ENCODE assay signal across 8 cellular contexts in genomic region chr1:198936371-198937083, GRCh38.
DNase-seq lines count a peak whose midpoint lies in the region; ATAC-seq, FAIRE-seq and TF ChIP-seq lines count a peak whose summit lies in the region.

No MANE protein-coding gene starts in this region.

- no peak overlapping the region for H3K4me3 Mint-ChIP-seq in brain

- no peak overlapping the region for H3K27ac ChIP-seq in HepG2 (ENCODE audit: extremely low read length, insufficient read depth, low read length)
- peak overlapping the region; percentile 28 to 53 for H3K27ac ChIP-seq in thoracic aorta

- POLR2A ChIA-PET in HepG2 (lab: Yijun Ruan, JAX): no interaction called here

- TF ChIP-seq POLR2A in HepG2 (IDR thresholded peaks at IDR 0.05; ENCODE audit: insufficient read depth in 1 of 2, low read depth in 2 of 2, low read length in 2 of 2): no peak

- DNase-seq in NCI-H1092 treated with DMSO at 0.1 percent for 48 hours (lab: John Stamatoyannopoulos, UW): peak; percentile 15
- no peak for DNase-seq in NCI-H1092 (lab: John Stamatoyannopoulos, UW)
- peak; percentile 41 for DNase-seq in NCI-H1048 (lab: John Stamatoyannopoulos, UW)
- DNase-seq in HepG2 (ENCODE audit: low spot score): no peak
- no peak for DNase-seq in thoracic aorta (ENCODE audit: low spot score)
- no peak for DNase-seq in SHP77 (lab: John Stamatoyannopoulos, UW)

- TF ChIP-seq EP300 in HepG2 (IDR thresholded peaks at IDR 0.05; ENCODE audit: low read depth in 2 of 2, low read length in 2 of 2): no peak
- TF ChIP-seq EP300 in HepG2 (CRISPR knock-in tag; IDR thresholded peaks at IDR 0.05; ENCODE audit: borderline replicate concordance): no peak

- H3K27ac Mint-ChIP-seq in brain: peak overlapping the region in 3 of 5 experiments; percentile 96 to 98 (median 98)

- peaks cover 0 to 3% (median 0%) of the 10 kb centered on the region in 5 experiments for H3K9me3 Mint-ChIP-seq in brain

- peak overlapping the region; percentile 74 for H3K4me2 ChIP-seq in HepG2 (ENCODE audit: low read depth, low read length)

- FAIRE-seq in HepG2 (lab: Jason Lieb, UNC): no peak

- TF ChIP-seq RAD21 in HepG2 (CRISPR knock-in tag; IDR thresholded peaks at IDR 0.05): no peak

- no peaks in the 10 kb centered on the region for H3K36me3 ChIP-seq in HepG2 (replicated peaks in 1 of 2; ENCODE audit: control insufficient read depth in 1 of 2, insufficient read depth in 2 of 2, low read length in 2 of 2)
- no peaks in the 10 kb centered on the region for H3K36me3 ChIP-seq in thoracic aorta

- H3K27me3 Mint-ChIP-seq in brain: peaks cover 7% of the 10 kb centered on the region

- H3K4me3 ChIP-seq in HepG2 (replicated peaks in 1 of 3; ENCODE audit: insufficient read depth in 1 of 3, low read depth in 2 of 3, low read length in 3 of 3) (peak overlapping the region; percentile 46 to 57 (median 56)), thoracic aorta (peak overlapping the region; percentile 74)

- H3K4me1 ChIP-seq in HepG2 (ENCODE audit: insufficient read depth, low read length) (peaks cover 16% of the 10 kb centered on the region), thoracic aorta (ENCODE audit: control insufficient read depth in 1 of 2, low read depth in 2 of 2) (peaks cover 7 to 14% of the 10 kb centered on the region in 2 donors)

- H3K36me3 Mint-ChIP-seq in brain: peaks cover 3% of the 10 kb centered on the region

- peaks cover 22% of the 10 kb centered on the region for H3K4me1 Mint-ChIP-seq in brain

- no peaks in the 10 kb centered on the region for H3K79me2 ChIP-seq in HepG2 (ENCODE audit: insufficient read depth, low read length)

- TF ChIP-seq CTCF in brain (conservative IDR thresholded peaks at IDR 0.05): no peak
- TF ChIP-seq CTCF in HepG2 (CRISPR knock-in tag; IDR thresholded peaks at IDR 0.05): no peak
- no peak for TF ChIP-seq CTCF in thoracic aorta (IDR thresholded peaks at IDR 0.05)

- CTCF ChIA-PET in HepG2 (lab: Yijun Ruan, JAX; ENCODE audit: low intra/inter-chr PET ratio, low total read pairs): no interaction called here

- H3K9me3 ChIP-seq in HepG2 (ENCODE audit: low read length): no peaks in the 10 kb centered on the region
- H3K9me3 ChIP-seq in thoracic aorta: no peaks in the 10 kb centered on the region

- no peak overlapping the region for H2AFZ ChIP-seq in HepG2 (ENCODE audit: low read length)

- in situ Hi-C loops in HepG2 (cut with HindIII; ENCODE audit: extremely low pct_ligation_motif_present, low pct_unique_long_range_greater_than_20kb): no loop called here

- H3K27me3 ChIP-seq in HepG2 (ENCODE audit: control insufficient read depth in 1 of 2, insufficient read depth in 2 of 2, low read length in 2 of 2) (no peaks in the 10 kb centered on the region), thoracic aorta (replicated peaks; ENCODE audit: insufficient read depth) (no peaks in the 10 kb centered on the region)

- intact Hi-C loops in HepG2 (cut with micrococcal nuclease; ENCODE audit: unreplicated experiment): loop anchor here (2.0 kb wide), 1 partner anchor 44 kb away; no protein-coding TSS in a partner anchor

- TSS peak; percentile 89 for BruUV-seq in HepG2 (replicated peaks; lab: Mats Ljungman, UMichigan)

- 3% methylated on average over 6 of the region's 6 CpGs for WGBS in HepG2 (ENCODE audit: low lambda C conversion rate)

- H4K20me1 ChIP-seq in HepG2 (ENCODE audit: insufficient read depth, low read length): no peaks in the 10 kb centered on the region

- peak overlapping the region; percentile 18; the same call in 1 of the 2 replicates for H3K9ac ChIP-seq in HepG2 (ENCODE audit: insufficient read depth, low read depth, low read length)

- ATAC-seq in HepG2 (no peak), thoracic aorta (ENCODE audit: insufficient number of reproducible peaks, low FRiP score, low read depth) (no peak), GM21825 (IDR thresholded peaks at IDR 0.05; ENCODE audit: unreplicated experiment) (no peak)

TF ChIP-seq in HepG2, 621 proteins besides CTCF, POLR2A, EP300 and RAD21:
- TF ChIP-seq ZNF329 (CRISPR knock-in tag; IDR thresholded peaks at IDR 0.05; ENCODE audit: low read depth) (no peak), EHMT2 (IDR thresholded peaks at IDR 0.05; ENCODE audit: borderline replicate concordance, low read depth, low read length) (no peak), ZNF546 (CRISPR knock-in tag; conservative IDR thresholded peaks at IDR 0.05) (no peak), CSRNP1 (CRISPR knock-in tag; IDR thresholded peaks at IDR 0.05) (no peak), SMAD1 (CRISPR knock-in tag; IDR thresholded peaks at IDR 0.05; ENCODE audit: borderline replicate concordance, low read depth) (no peak), POGZ (CRISPR knock-in tag; IDR thresholded peaks at IDR 0.05) (no peak), CAMTA2 (CRISPR knock-in tag; IDR thresholded peaks at IDR 0.05; ENCODE audit: borderline replicate concordance) (no peak), EZH2 (conservative IDR thresholded peaks at IDR 0.05; ENCODE audit: low read depth, low read length) (no peak), FOXA3 (CRISPR knock-in tag; IDR thresholded peaks at IDR 0.05) (no peak), NFYB (CRISPR knock-in tag; IDR thresholded peaks at IDR 0.05) (no peak), ZSCAN25 (CRISPR knock-in tag; IDR thresholded peaks at IDR 0.05) (no peak), MEF2D (CRISPR knock-in tag; IDR thresholded peaks at IDR 0.05) (no peak), MED13 (CRISPR knock-in tag; IDR thresholded peaks at IDR 0.05) (no peak), ZNF468 (CRISPR knock-in tag; IDR thresholded peaks at IDR 0.05) (no peak), ZNF232 (CRISPR knock-in tag; IDR thresholded peaks at IDR 0.05; ENCODE audit: borderline replicate concordance) (no peak), ATF3 (CRISPR knock-in tag; IDR thresholded peaks at IDR 0.05) (no peak), HMGXB4 (CRISPR knock-in tag; IDR thresholded peaks at IDR 0.05; ENCODE audit: borderline replicate concordance in 1 of 2, low read depth in 1 of 2) (no peak), JDP2 (CRISPR knock-in tag; IDR thresholded peaks at IDR 0.05; ENCODE audit: borderline replicate concordance) (no peak), THAP9 (CRISPR knock-in tag; IDR thresholded peaks at IDR 0.05; ENCODE audit: borderline replicate concordance) (no peak), RXRB (CRISPR knock-in tag; IDR thresholded peaks at IDR 0.05; ENCODE audit: borderline replicate concordance) (no peak)

Comparison
In these comparisons a context has a peak if more than half of its experiments do, and no peak if none do; other contexts are left out.
1. DNase-seq: peak in NCI-H1092 treated with DMSO at 0.1 percent for 48 hours (single experiment) and NCI-H1048 (single experiment); none in NCI-H1092 (single experiment), HepG2 (single experiment), thoracic aorta (single experiment) and SHP77 (0 of 2).